1 cellular context compared by ENCODE assay signal in genomic region chr6:89978749-89979145, GRCh38.
TF ChIP-seq lines count a peak whose summit lies in the region.

No MANE protein-coding gene starts in this region.

TF ChIP-seq in GM23338, 12 proteins besides CTCF, POLR2A, EP300 and RAD21 (continued from another document):
- TF ChIP-seq ZNF462 (CRISPR knock-in tag; IDR thresholded peaks at IDR 0.05): no peak
- no peak for TF ChIP-seq ZNF114 (CRISPR knock-in tag; IDR thresholded peaks at IDR 0.05)
- TF ChIP-seq ZNF331 (CRISPR knock-in tag; IDR thresholded peaks at IDR 0.05; ENCODE audit: low read depth): no peak
- no peak for TF ChIP-seq NANOG (IDR thresholded peaks at IDR 0.05; ENCODE audit: borderline replicate concordance)
- TF ChIP-seq STAT1 (IDR thresholded peaks at IDR 0.05; ENCODE audit: unreplicated experiment): no peak
- TF ChIP-seq EZH2 (IDR thresholded peaks at IDR 0.05; ENCODE audit: low read depth, unreplicated experiment): no peak
- no peak for TF ChIP-seq POLR2AphosphoS5 (IDR thresholded peaks at IDR 0.05; ENCODE audit: low read depth)
- no peak for TF ChIP-seq ETS1 (IDR thresholded peaks at IDR 0.05)
- TF ChIP-seq REST (IDR thresholded peaks at IDR 0.05; ENCODE audit: unreplicated experiment): no peak
- no peak for TF ChIP-seq JUNB (IDR thresholded peaks at IDR 0.05; ENCODE audit: unreplicated experiment)
